In the genomic region with DNA sequence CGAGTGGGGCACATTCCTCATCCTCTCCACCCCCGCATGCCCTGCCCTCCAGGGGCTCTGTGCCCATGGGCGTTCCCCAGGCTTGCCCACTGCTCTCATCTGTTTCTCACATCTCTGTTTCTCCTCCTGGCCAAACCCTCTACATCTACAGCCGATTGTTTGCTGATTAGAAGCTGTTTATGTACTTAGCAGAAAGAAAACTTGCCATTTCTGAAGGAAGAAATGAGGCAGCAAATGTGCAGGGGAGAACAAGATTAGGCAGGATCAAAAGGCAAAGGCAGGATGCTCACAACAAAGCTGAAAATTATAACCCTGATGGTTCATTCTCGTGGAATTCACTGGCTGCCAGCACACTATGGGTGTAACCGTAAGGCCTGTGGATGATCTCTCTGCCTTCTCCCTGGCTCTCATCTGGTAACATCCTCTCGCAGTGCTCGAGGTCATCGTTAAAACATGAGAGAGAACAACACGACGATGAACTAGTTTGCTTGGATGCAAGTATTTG, we compare ENCODE assay signal across 1 cellular context.
TF ChIP-seq lines count a peak whose summit lies in the region.

No MANE protein-coding gene starts in this region.

TF ChIP-seq in H1, 55 proteins besides CTCF, POLR2A, EP300 and RAD21 (continued from another document):
- TF ChIP-seq, protein P1, sequence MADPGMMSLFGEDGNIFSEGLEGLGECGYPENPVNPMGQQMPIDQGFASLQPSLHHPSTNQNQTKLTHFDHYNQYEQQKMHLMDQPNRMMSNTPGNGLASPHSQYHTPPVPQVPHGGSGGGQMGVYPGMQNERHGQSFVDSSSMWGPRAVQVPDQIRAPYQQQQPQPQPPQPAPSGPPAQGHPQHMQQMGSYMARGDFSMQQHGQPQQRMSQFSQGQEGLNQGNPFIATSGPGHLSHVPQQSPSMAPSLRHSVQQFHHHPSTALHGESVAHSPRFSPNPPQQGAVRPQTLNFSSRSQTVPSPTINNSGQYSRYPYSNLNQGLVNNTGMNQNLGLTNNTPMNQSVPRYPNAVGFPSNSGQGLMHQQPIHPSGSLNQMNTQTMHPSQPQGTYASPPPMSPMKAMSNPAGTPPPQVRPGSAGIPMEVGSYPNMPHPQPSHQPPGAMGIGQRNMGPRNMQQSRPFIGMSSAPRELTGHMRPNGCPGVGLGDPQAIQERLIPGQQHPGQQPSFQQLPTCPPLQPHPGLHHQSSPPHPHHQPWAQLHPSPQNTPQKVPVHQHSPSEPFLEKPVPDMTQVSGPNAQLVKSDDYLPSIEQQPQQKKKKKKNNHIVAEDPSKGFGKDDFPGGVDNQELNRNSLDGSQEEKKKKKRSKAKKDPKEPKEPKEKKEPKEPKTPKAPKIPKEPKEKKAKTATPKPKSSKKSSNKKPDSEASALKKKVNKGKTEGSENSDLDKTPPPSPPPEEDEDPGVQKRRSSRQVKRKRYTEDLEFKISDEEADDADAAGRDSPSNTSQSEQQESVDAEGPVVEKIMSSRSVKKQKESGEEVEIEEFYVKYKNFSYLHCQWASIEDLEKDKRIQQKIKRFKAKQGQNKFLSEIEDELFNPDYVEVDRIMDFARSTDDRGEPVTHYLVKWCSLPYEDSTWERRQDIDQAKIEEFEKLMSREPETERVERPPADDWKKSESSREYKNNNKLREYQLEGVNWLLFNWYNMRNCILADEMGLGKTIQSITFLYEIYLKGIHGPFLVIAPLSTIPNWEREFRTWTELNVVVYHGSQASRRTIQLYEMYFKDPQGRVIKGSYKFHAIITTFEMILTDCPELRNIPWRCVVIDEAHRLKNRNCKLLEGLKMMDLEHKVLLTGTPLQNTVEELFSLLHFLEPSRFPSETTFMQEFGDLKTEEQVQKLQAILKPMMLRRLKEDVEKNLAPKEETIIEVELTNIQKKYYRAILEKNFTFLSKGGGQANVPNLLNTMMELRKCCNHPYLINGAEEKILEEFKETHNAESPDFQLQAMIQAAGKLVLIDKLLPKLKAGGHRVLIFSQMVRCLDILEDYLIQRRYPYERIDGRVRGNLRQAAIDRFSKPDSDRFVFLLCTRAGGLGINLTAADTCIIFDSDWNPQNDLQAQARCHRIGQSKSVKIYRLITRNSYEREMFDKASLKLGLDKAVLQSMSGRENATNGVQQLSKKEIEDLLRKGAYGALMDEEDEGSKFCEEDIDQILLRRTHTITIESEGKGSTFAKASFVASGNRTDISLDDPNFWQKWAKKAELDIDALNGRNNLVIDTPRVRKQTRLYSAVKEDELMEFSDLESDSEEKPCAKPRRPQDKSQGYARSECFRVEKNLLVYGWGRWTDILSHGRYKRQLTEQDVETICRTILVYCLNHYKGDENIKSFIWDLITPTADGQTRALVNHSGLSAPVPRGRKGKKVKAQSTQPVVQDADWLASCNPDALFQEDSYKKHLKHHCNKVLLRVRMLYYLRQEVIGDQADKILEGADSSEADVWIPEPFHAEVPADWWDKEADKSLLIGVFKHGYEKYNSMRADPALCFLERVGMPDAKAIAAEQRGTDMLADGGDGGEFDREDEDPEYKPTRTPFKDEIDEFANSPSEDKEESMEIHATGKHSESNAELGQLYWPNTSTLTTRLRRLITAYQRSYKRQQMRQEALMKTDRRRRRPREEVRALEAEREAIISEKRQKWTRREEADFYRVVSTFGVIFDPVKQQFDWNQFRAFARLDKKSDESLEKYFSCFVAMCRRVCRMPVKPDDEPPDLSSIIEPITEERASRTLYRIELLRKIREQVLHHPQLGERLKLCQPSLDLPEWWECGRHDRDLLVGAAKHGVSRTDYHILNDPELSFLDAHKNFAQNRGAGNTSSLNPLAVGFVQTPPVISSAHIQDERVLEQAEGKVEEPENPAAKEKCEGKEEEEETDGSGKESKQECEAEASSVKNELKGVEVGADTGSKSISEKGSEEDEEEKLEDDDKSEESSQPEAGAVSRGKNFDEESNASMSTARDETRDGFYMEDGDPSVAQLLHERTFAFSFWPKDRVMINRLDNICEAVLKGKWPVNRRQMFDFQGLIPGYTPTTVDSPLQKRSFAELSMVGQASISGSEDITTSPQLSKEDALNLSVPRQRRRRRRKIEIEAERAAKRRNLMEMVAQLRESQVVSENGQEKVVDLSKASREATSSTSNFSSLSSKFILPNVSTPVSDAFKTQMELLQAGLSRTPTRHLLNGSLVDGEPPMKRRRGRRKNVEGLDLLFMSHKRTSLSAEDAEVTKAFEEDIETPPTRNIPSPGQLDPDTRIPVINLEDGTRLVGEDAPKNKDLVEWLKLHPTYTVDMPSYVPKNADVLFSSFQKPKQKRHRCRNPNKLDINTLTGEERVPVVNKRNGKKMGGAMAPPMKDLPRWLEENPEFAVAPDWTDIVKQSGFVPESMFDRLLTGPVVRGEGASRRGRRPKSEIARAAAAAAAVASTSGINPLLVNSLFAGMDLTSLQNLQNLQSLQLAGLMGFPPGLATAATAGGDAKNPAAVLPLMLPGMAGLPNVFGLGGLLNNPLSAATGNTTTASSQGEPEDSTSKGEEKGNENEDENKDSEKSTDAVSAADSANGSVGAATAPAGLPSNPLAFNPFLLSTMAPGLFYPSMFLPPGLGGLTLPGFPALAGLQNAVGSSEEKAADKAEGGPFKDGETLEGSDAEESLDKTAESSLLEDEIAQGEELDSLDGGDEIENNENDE (IDR thresholded peaks at IDR 0.05; ENCODE audit: insufficient replicate concordance, low read length) = no peak
- TF ChIP-seq TAF7 (optimal IDR thresholded peaks at IDR 0.05; ENCODE audit: borderline replicate concordance, low read depth, low read length) = no peak
- TF ChIP-seq, protein P2, sequence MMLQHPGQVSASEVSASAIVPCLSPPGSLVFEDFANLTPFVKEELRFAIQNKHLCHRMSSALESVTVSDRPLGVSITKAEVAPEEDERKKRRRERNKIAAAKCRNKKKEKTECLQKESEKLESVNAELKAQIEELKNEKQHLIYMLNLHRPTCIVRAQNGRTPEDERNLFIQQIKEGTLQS (IDR thresholded peaks at IDR 0.05; ENCODE audit: insufficient read depth, low read depth, low read length) = no peak
TF ChIP-seq in H1: peak in this region for 0.
